In the genomic region with DNA sequence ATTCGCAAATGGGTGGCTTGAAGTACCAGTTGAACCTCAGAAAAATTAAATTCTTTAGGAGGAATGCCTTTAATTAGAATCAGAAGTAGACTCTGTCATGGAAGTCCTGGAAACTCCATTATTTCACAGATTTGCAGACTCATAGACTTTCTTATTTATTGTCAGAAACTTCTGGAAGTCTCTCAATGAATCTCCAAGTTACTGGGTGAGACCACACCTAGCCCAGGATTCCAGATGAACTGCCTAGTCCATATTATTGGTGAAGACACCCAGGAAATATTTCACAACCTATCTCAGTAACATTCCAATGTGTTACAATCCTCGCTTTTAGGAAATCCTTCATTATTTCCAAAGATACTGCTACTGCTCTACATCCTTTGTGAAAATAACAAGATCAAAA, we compare ENCODE assay signal across 1 cellular context.
TF ChIP-seq lines count a peak whose summit lies in the region.

No MANE protein-coding gene starts in this region.

TF ChIP-seq in SK-N-SH, 30 proteins besides CTCF, POLR2A, EP300 and RAD21:
- no peak for TF ChIP-seq FOXM1 (IDR thresholded peaks at IDR 0.05; ENCODE audit: low read depth)
- no peak for TF ChIP-seq FOXJ3 (CRISPR knock-in tag; IDR thresholded peaks at IDR 0.05)
- TF ChIP-seq, protein P1, sequence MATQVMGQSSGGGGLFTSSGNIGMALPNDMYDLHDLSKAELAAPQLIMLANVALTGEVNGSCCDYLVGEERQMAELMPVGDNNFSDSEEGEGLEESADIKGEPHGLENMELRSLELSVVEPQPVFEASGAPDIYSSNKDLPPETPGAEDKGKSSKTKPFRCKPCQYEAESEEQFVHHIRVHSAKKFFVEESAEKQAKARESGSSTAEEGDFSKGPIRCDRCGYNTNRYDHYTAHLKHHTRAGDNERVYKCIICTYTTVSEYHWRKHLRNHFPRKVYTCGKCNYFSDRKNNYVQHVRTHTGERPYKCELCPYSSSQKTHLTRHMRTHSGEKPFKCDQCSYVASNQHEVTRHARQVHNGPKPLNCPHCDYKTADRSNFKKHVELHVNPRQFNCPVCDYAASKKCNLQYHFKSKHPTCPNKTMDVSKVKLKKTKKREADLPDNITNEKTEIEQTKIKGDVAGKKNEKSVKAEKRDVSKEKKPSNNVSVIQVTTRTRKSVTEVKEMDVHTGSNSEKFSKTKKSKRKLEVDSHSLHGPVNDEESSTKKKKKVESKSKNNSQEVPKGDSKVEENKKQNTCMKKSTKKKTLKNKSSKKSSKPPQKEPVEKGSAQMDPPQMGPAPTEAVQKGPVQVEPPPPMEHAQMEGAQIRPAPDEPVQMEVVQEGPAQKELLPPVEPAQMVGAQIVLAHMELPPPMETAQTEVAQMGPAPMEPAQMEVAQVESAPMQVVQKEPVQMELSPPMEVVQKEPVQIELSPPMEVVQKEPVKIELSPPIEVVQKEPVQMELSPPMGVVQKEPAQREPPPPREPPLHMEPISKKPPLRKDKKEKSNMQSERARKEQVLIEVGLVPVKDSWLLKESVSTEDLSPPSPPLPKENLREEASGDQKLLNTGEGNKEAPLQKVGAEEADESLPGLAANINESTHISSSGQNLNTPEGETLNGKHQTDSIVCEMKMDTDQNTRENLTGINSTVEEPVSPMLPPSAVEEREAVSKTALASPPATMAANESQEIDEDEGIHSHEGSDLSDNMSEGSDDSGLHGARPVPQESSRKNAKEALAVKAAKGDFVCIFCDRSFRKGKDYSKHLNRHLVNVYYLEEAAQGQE (IDR thresholded peaks at IDR 0.05; ENCODE audit: low read depth, low read length): no peak
- no peak for TF ChIP-seq SMC3 (IDR thresholded peaks at IDR 0.05; ENCODE audit: low read depth, low read length)
- TF ChIP-seq CHD2 (IDR thresholded peaks at IDR 0.05; ENCODE audit: low read length, partially characterized antibody): no peak
- TF ChIP-seq FOSL2 (IDR thresholded peaks at IDR 0.05; ENCODE audit: borderline replicate concordance, low read depth): no peak
- no peak for TF ChIP-seq RFX5 (IDR thresholded peaks at IDR 0.05; ENCODE audit: low read length)
- TF ChIP-seq SIN3A (IDR thresholded peaks at IDR 0.05; ENCODE audit: borderline replicate concordance, low read depth, low read length): no peak
- TF ChIP-seq NFIC (IDR thresholded peaks at IDR 0.05; ENCODE audit: borderline replicate concordance): no peak
- TF ChIP-seq TAF1 (IDR thresholded peaks at IDR 0.05; ENCODE audit: borderline replicate concordance, low read depth, low read length): no peak
- TF ChIP-seq YY1 (IDR thresholded peaks at IDR 0.05; ENCODE audit: low read depth): no peak
- TF ChIP-seq GATA2 (CRISPR knock-in tag; IDR thresholded peaks at IDR 0.05): no peak
- TF ChIP-seq GABPA (IDR thresholded peaks at IDR 0.05; ENCODE audit: low read depth): no peak
- TF ChIP-seq ELF1 (IDR thresholded peaks at IDR 0.05): no peak
